24 cellular contexts compared by ENCODE assay signal in genomic region chr15:63996794-63997357, GRCh38. TPM values are rescaled to one million over a fixed set of nuclear protein-coding genes. Genes with fewer than 3 reads are reported as not detected.
DNase-seq lines count a peak whose midpoint lies in the region; ATAC-seq, FAIRE-seq and TF ChIP-seq lines count a peak whose summit lies in the region.
"Had no signal": no experiment of that assay in that cellular context is flagged by ENCODE, and none has a peak within 500 bp of the region (broad histone marks: within the 10 kb centered on the region; RNA-seq: fewer than 3 reads in every experiment).

No MANE protein-coding gene starts in this region.

- H3K4ac ChIP-seq in IMR-90 (ENCODE audit: low read depth, low read length) (no peak overlapping the region), H1 (replicated peaks; ENCODE audit: insufficient read length, low read depth, low read length) (no peak overlapping the region)

- no peak for ATAC-seq in activated CD4-positive, alpha-beta T cell treated with anti-CD3 and anti-CD28 coated beads for 36 hours
- ATAC-seq in IMR-90 (ENCODE audit: low read depth) (no peak), psoas muscle (peak; percentile 67 to 86 (median 78)), left lobe of liver (no peak)
- ATAC-seq: HCT116, K562 had no signal

- dilution Hi-C loops in IMR-90 (cut with HindIII; ENCODE audit: low sequenced_read_pairs, unreplicated experiment): no loop called here

- TF ChIP-seq EP300 in H1 (IDR thresholded peaks at IDR 0.05; ENCODE audit: borderline replicate concordance in 1 of 2, low read depth in 2 of 2, low read length in 2 of 2): no peak

- H3K9ac ChIP-seq in IMR-90 (ENCODE audit: low read depth, low read length) (no peak overlapping the region), H1 (replicated peaks in 1 of 4; ENCODE audit: extremely low read depth in 1 of 4, low read depth in 3 of 4, low read length in 3 of 4) (no peak overlapping the region)
- H3K9ac ChIP-seq: GM23248 had no signal

- no peaks in the 10 kb centered on the region for H3K79me1 ChIP-seq in IMR-90 (ENCODE audit: low read depth in 1 of 2, low read length in 2 of 2)
- no peaks in the 10 kb centered on the region for H3K79me1 ChIP-seq in H1 (ENCODE audit: low read depth, low read length)

- no peak overlapping the region for H3K18ac ChIP-seq in IMR-90 (ENCODE audit: low read depth, low read length)
- H3K18ac ChIP-seq in H1 (ENCODE audit: extremely low read depth, low read length): no peak overlapping the region

- no peaks in the 10 kb centered on the region for H3K36me3 Mint-ChIP-seq in activated CD4-positive, alpha-beta T cell treated with anti-CD3 and anti-CD28 coated beads, Interleukin-2, amount 10 ng/mL, durations not matched to agents 24 days and 14 days (ENCODE audit: low read depth)
- no peaks in the 10 kb centered on the region for H3K36me3 Mint-ChIP-seq in activated CD4-positive, alpha-beta T cell treated with anti-CD3 and anti-CD28 coated beads for 36 hours (ENCODE audit: low read depth)

- TF ChIP-seq CTCF in IMR-90 (conservative IDR thresholded peaks at IDR 0.05; ENCODE audit: low read depth, low read length) (no peak), H1 (IDR thresholded peaks at IDR 0.05; ENCODE audit: control extremely low read depth in 1 of 3, insufficient read depth in 1 of 3, low read depth in 1 of 3, low read length in 3 of 3) (no peak), psoas muscle (IDR thresholded peaks at IDR 0.05) (no peak)

- H3K4me3 Mint-ChIP-seq in activated CD4-positive, alpha-beta T cell treated with anti-CD3 and anti-CD28 coated beads, Interleukin-2, amount 10 ng/mL, durations not matched to agents 24 days and 14 days: no peak overlapping the region
- no peak overlapping the region for H3K4me3 Mint-ChIP-seq in activated CD4-positive, alpha-beta T cell treated with anti-CD3 and anti-CD28 coated beads for 36 hours

- no peak for DNase-seq in activated CD4-positive, alpha-beta T cell treated with anti-CD3 and anti-CD28 coated beads, Interleukin-2, amount 10 ng/mL, durations not matched to agents 24 days and 14 days
- DNase-seq in activated CD4-positive, alpha-beta T cell treated with anti-CD3 and anti-CD28 coated beads for 36 hours: no peak
- DNase-seq in IMR-90: no peak
- DNase-seq in H1 (ENCODE audit: low read depth in 1 of 2, low spot score in 2 of 2): no peak
- no peak for DNase-seq in psoas muscle
- no peak for DNase-seq in activated naive CD4-positive, alpha-beta T cell treated with anti-CD3 and anti-CD28 coated beads, Interleukin-2, amount 50 U/mL, for 16 hours
- DNase-seq in left lobe of liver (ENCODE audit: low spot score): no peak
- DNase-seq in germinal center (ENCODE audit: low spot score): no peak
- DNase-seq: MG63, NCI-H1417 treated with DMSO at 0.1 percent for 48 hours, NCI-H187 treated with DMSO at 0.1 percent for 48 hours, NCI-H226, NCI-H510A treated with DMSO at 0.1 percent for 48 hours, NCI-H774, OCI-M1, SHP77 had no signal

- 83% methylated on average over 3 of the region's 4 CpGs; no CpG with 5 or more reads in 1 of the 2 experiments for WGBS in IMR-90 (ENCODE audit: extremely low coverage in 2 of 2, insufficient read length in 1 of 2), 2 experiments
- WGBS in H1 (ENCODE audit: extremely low coverage in 1 of 2, insufficient coverage in 1 of 2, insufficient read length in 1 of 2, insufficient replicate concordance in 2 of 2, low coverage in 1 of 2, low lambda C conversion rate in 2 of 2, missing lambda C conversion rate in 1 of 2), 2 experiments: 94% methylated on average over 4 of the region's 4 CpGs; no CpG with 5 or more reads in 1 of the 2 experiments
- 61 to 69% (median 67%) methylated on average over 4 of the region's 4 CpGs for WGBS in psoas muscle, 3 donors

- no peak overlapping the region for H2BK20ac ChIP-seq in IMR-90 (ENCODE audit: low read depth, low read length)
- no peak overlapping the region for H2BK20ac ChIP-seq in H1 (ENCODE audit: low read length)

- peaks cover 2% of the 10 kb centered on the region for H3K27me3 Mint-ChIP-seq in activated CD4-positive, alpha-beta T cell treated with anti-CD3 and anti-CD28 coated beads, Interleukin-2, amount 10 ng/mL, durations not matched to agents 24 days and 14 days
- peaks cover 5% of the 10 kb centered on the region for H3K27me3 Mint-ChIP-seq in activated CD4-positive, alpha-beta T cell treated with anti-CD3 and anti-CD28 coated beads for 36 hours

- H3K4me1 Mint-ChIP-seq in activated CD4-positive, alpha-beta T cell treated with anti-CD3 and anti-CD28 coated beads, Interleukin-2, amount 10 ng/mL, durations not matched to agents 24 days and 14 days: peaks cover 49% of the 10 kb centered on the region
- peaks cover 23% of the 10 kb centered on the region for H3K4me1 Mint-ChIP-seq in activated CD4-positive, alpha-beta T cell treated with anti-CD3 and anti-CD28 coated beads for 36 hours

- H2BK120ac ChIP-seq in IMR-90 (ENCODE audit: low read depth, low read length) (no peak overlapping the region), H1 (replicated peaks; ENCODE audit: low read depth, low read length) (no peak overlapping the region)

- intact Hi-C loops in activated CD4-positive, alpha-beta T cell treated with anti-CD3 and anti-CD28 coated beads, Interleukin-2, amount 10 ng/mL, durations not matched to agents 24 days and 14 days (cut with micrococcal nuclease): no loop called here
- intact Hi-C loops in activated CD4-positive, alpha-beta T cell treated with anti-CD3 and anti-CD28 coated beads for 36 hours (cut with DNase I, micrococcal nuclease): no loop called here
- intact Hi-C loops in IMR-90 (cut with micrococcal nuclease) (no loop called here), psoas muscle (cut with DNase I) (no loop called here)

- TF ChIP-seq RAD21 in IMR-90 (IDR thresholded peaks at IDR 0.05; ENCODE audit: low read length) (no peak), H1 (IDR thresholded peaks at IDR 0.05 in 1 of 2, conservative IDR thresholded peaks at IDR 0.05 in 1 of 2; ENCODE audit: low read depth in 2 of 2, low read length in 2 of 2) (no peak)

- no peak for FAIRE-seq in H1 (lab: Jason Lieb, UNC)
- FAIRE-seq: A204.1, G401.6, GM12892, K562, RCC 7860 had no signal

- peaks cover 3% of the 10 kb centered on the region; the same call in 1 of the 2 replicates for H4K20me1 ChIP-seq in IMR-90 (ENCODE audit: insufficient read depth, low read length)
- no peaks in the 10 kb centered on the region for H4K20me1 ChIP-seq in H1 (replicated peaks in 1 of 2; ENCODE audit: control insufficient read depth in 1 of 2, insufficient read depth in 2 of 2, low read length in 2 of 2)

- TF ChIP-seq POLR2A in IMR-90 (IDR thresholded peaks at IDR 0.05; ENCODE audit: low read depth, low read length) (no peak), H1 (IDR thresholded peaks at IDR 0.05; ENCODE audit: control extremely low read depth in 1 of 2, low read depth in 2 of 2, low read length in 2 of 2) (no peak)

- peak overlapping the region; percentile 54 for H3K27ac Mint-ChIP-seq in activated CD4-positive, alpha-beta T cell treated with anti-CD3 and anti-CD28 coated beads, Interleukin-2, amount 10 ng/mL, durations not matched to agents 24 days and 14 days
- no peak overlapping the region for H3K27ac Mint-ChIP-seq in activated CD4-positive, alpha-beta T cell treated with anti-CD3 and anti-CD28 coated beads for 36 hours

- no peak overlapping the region for H2AK9ac ChIP-seq in IMR-90 (replicated peaks; ENCODE audit: low read depth, low read length, poor library complexity)

- no peaks in the 10 kb centered on the region for H3K9me3 Mint-ChIP-seq in activated CD4-positive, alpha-beta T cell treated with anti-CD3 and anti-CD28 coated beads, Interleukin-2, amount 10 ng/mL, durations not matched to agents 24 days and 14 days
- H3K9me3 Mint-ChIP-seq in activated CD4-positive, alpha-beta T cell treated with anti-CD3 and anti-CD28 coated beads for 36 hours (ENCODE audit: low read depth): no peaks in the 10 kb centered on the region

- no peaks in the 10 kb centered on the region for H3K9me1 ChIP-seq in IMR-90 (ENCODE audit: insufficient read depth, low read length)

- no peak overlapping the region for H2BK15ac ChIP-seq in IMR-90 (ENCODE audit: low read depth, low read length)
- peak overlapping the region; percentile 53; the same call in 1 of the 2 replicates for H2BK15ac ChIP-seq in H1 (ENCODE audit: low read length)

- H4K91ac ChIP-seq in IMR-90 (ENCODE audit: insufficient read depth, low read depth, low read length) (no peak overlapping the region), H1 (replicated peaks; ENCODE audit: insufficient read length, low read length) (no peak overlapping the region)

- H4K5ac ChIP-seq in IMR-90 (ENCODE audit: low read depth, low read length): no peak overlapping the region
- no peak overlapping the region for H4K5ac ChIP-seq in H1 (ENCODE audit: insufficient read length, low read depth, low read length)

- CTCF ChIA-PET in activated CD4-positive, alpha-beta T cell treated with anti-CD3 and anti-CD28 coated beads for 36 hours (lab: Charles Lee): interaction anchor here (0.7 kb wide), 1 partner anchor 74 kb away, joined by 3 read pairs; no protein-coding TSS in a partner anchor
- CTCF ChIA-PET in IMR-90 (lab: Yijun Ruan, JAX) (no interaction called here), H1 (lab: Charles Lee; ENCODE audit: partially characterized antibody) (interaction anchor here (2.7 to 5.5 kb wide), 2 partner anchors 13 to 51 kb away, joined by 14 to 30 read pairs; no protein-coding TSS in a partner anchor)

- no TSS peak for BruUV-seq in IMR-90 (replicated peaks; lab: Mats Ljungman, UMichigan)

- H3K27me3 ChIP-seq in IMR-90 (ENCODE audit: control insufficient read depth, insufficient read depth, low read length) (peaks cover 25% of the 10 kb centered on the region), H1 (replicated peaks in 1 of 4; ENCODE audit: control insufficient read depth in 3 of 4, extremely low read depth in 1 of 4, insufficient read depth in 3 of 4, low read length in 3 of 4) (no peaks in the 10 kb centered on the region), psoas muscle (ENCODE audit: insufficient read depth in 3 of 3, low read length in 2 of 3) (no peaks in the 10 kb centered on the region)
- H3K27me3 ChIP-seq: MG63 had no signal

- H3K23me2 ChIP-seq in H1 (ENCODE audit: low read depth, low read length): no peaks in the 10 kb centered on the region; the same call in 1 of the 2 replicates

- H3K23ac ChIP-seq in IMR-90 (ENCODE audit: low read depth, low read length) (no peak overlapping the region), H1 (ENCODE audit: insufficient read length) (no peak overlapping the region)

- peaks cover 7% of the 10 kb centered on the region; the same call in 1 of the 2 replicates for H3K4me1 ChIP-seq in IMR-90 (ENCODE audit: control insufficient read depth, insufficient read depth, low read length)
- H3K4me1 ChIP-seq in H1 (replicated peaks in 1 of 4; ENCODE audit: control insufficient read depth in 3 of 4, insufficient read depth in 4 of 4, low read length in 3 of 4): no peaks in the 10 kb centered on the region
- peaks cover 63% of the 10 kb centered on the region for H3K4me1 ChIP-seq in psoas muscle

- H3K56ac ChIP-seq in IMR-90 (ENCODE audit: extremely low read depth, insufficient read depth, low read length) (no peak overlapping the region), H1 (replicated peaks; ENCODE audit: insufficient read length, low read depth, low read length) (no peak overlapping the region)

- H2BK12ac ChIP-seq in H1 (ENCODE audit: low read depth, low read length): no peak overlapping the region

- no peak overlapping the region for H3K4me2 ChIP-seq in IMR-90 (ENCODE audit: low read depth, low read length)
- no peak overlapping the region for H3K4me2 ChIP-seq in H1 (ENCODE audit: insufficient read depth in 1 of 2, low read depth in 2 of 2, low read length in 2 of 2)

- H3K36me3 ChIP-seq in IMR-90 (ENCODE audit: control insufficient read depth, insufficient read depth, low read length) (no peaks in the 10 kb centered on the region), H1 (ENCODE audit: control insufficient read depth in 2 of 4, insufficient read depth in 4 of 4, low read length in 3 of 4) (no peaks in the 10 kb centered on the region), psoas muscle (ENCODE audit: insufficient read depth in 1 of 2, low read depth in 1 of 2) (no peaks in the 10 kb centered on the region)
- H3K36me3 ChIP-seq: MG63 had no signal

- in situ Hi-C loops in IMR-90 (cut with MboI; ENCODE audit: low sequenced_read_pairs): no loop called here

- H2AFZ ChIP-seq in IMR-90 (replicated peaks; ENCODE audit: low read length, poor library complexity) (no peak overlapping the region), H1 (ENCODE audit: low read length) (no peak overlapping the region)
- H2AFZ ChIP-seq: GM23248 had no signal

- H3K79me2 ChIP-seq in H1 (ENCODE audit: control insufficient read depth in 1 of 2, insufficient read depth in 2 of 2, low read length in 2 of 2): no peaks in the 10 kb centered on the region

- H3K14ac ChIP-seq in IMR-90 (replicated peaks; ENCODE audit: low read depth, low read length): no peak overlapping the region
- no peak overlapping the region for H3K14ac ChIP-seq in H1 (ENCODE audit: insufficient read length)

- H3K9me3 ChIP-seq in IMR-90 (ENCODE audit: control insufficient read depth, insufficient read depth, low read length): no peaks in the 10 kb centered on the region
- no peaks in the 10 kb centered on the region for H3K9me3 ChIP-seq in H1 (ENCODE audit: insufficient read depth in 2 of 2, low read depth in 1 of 2, low read length in 1 of 2)
- H3K9me3 ChIP-seq in psoas muscle: no peaks in the 10 kb centered on the region
- H3K9me3 ChIP-seq: MG63 had no signal

- POLR2A ChIA-PET in activated CD4-positive, alpha-beta T cell treated with anti-CD3 and anti-CD28 coated beads for 36 hours (lab: Charles Lee): no interaction called here
- POLR2A ChIA-PET in IMR-90 (lab: Charles Lee; ENCODE audit: unreplicated experiment): no interaction called here
- POLR2A ChIA-PET in H1 (lab: Charles Lee; ENCODE audit: partially characterized antibody): interaction anchor here (0.8 kb wide), 1 partner anchor 84 kb away, joined by 3 read pairs; no protein-coding TSS in a partner anchor

- H2AK5ac ChIP-seq in IMR-90 (ENCODE audit: low read depth, low read length): 0 out of 2 replicates have a peak overlapping the region, but pooled peaks have one; percentile 9
- no peak overlapping the region for H2AK5ac ChIP-seq in H1 (ENCODE audit: low read depth, low read length)

- H2BK5ac ChIP-seq in IMR-90 (ENCODE audit: low read depth, low read length, poor library complexity, severe bottlenecking): no peak overlapping the region
- no peak overlapping the region for H2BK5ac ChIP-seq in H1 (ENCODE audit: low read depth, low read length)

- H3K27ac ChIP-seq in IMR-90 (ENCODE audit: insufficient read depth, low read length) (no peak overlapping the region), H1 (ENCODE audit: low read depth, low read length) (no peak overlapping the region), psoas muscle (peak overlapping the region; percentile 5)
- H3K27ac ChIP-seq: C4-2B, GM23248 had no signal

- no peak overlapping the region for H3K4me3 ChIP-seq in IMR-90 (ENCODE audit: insufficient read depth, low read depth, low read length)
- no peak overlapping the region for H3K4me3 ChIP-seq in H1 (ENCODE audit: extremely low read depth in 1 of 4, insufficient read depth in 2 of 4, low read depth in 3 of 4, low read length in 4 of 4)
- no peak overlapping the region for H3K4me3 ChIP-seq in psoas muscle
- H3K4me3 ChIP-seq: GM23248, K562, MG63 had no signal

- H4K8ac ChIP-seq in IMR-90 (ENCODE audit: low read depth in 2 of 2, low read length in 2 of 2): no peak overlapping the region
- H4K8ac ChIP-seq in H1 (ENCODE audit: extremely low read depth, insufficient read depth, low read length): no peak overlapping the region

RNA-seq across cellular contexts. Expression of gene DAPK2, which starts 49.4 kb away (rescaled TPM):
- 3.7 and 4.3 TPM in 2 replicates for total RNA-seq in activated CD4-positive, alpha-beta T cell treated with anti-CD3 and anti-CD28 coated beads, Interleukin-2, amount 10 ng/mL, durations not matched to agents 24 days and 14 days
- 1 to 10 TPM; 1.0 to 1.3 TPM for total RNA-seq in activated CD4-positive, alpha-beta T cell treated with anti-CD3 and anti-CD28 coated beads for 36 hours
- total RNA-seq in IMR-90 (2012; rRNA removed): 0.28 and 0.36 TPM in 2 replicates
- 0.34 and 0.96 TPM in 2 replicates for polyA plus RNA-seq in IMR-90 (2012; rRNA removed)
- polyA plus RNA-seq in IMR-90 (2012; cell fraction: cytosol; rRNA removed): 0.24 and 0.32 TPM in 2 replicates
- 2.4 and 2.6 TPM in 2 replicates for polyA plus RNA-seq in IMR-90 (2012; cell fraction: nucleus; rRNA removed; ENCODE audit: low replicate concordance)
- total RNA-seq in H1 (2021; fragmentation: NEBNext Ultra II Directional; extraction: Animal tissue kit (Norgen Biotek cat#: 25700)): 2.2 and 2.9 TPM in 2 replicates
- 1.8 and 2.4 TPM in 2 replicates for polyA plus RNA-seq in H1 (2011; rRNA removed)
- polyA plus RNA-seq in H1 (2011; cell fraction: cytosol; rRNA removed): 1.8 TPM
- 3.4 TPM for polyA plus RNA-seq in H1 (2011; cell fraction: nucleus; rRNA removed)
- 1.2 to 2.1 TPM (median 1.8 TPM) in 4 replicates for polyA plus RNA-seq in H1 (2012, experiment 1 of 2)
- 0.75 TPM for polyA plus RNA-seq in H1 (2012, experiment 2 of 2)
- polyA plus RNA-seq in H1 (2013, experiment 1 of 2): 0.69 TPM
- polyA plus RNA-seq in H1 (2013, experiment 2 of 2): 0.87 TPM
- polyA minus RNA-seq in H1 (2011; rRNA and poly(A)+ RNA removed): 0.91 and 1.7 TPM in 2 replicates
- polyA minus RNA-seq in H1 (2011; cell fraction: cytosol; rRNA and poly(A)+ RNA removed): 2.6 TPM
- 3.2 TPM for polyA minus RNA-seq in H1 (2011; cell fraction: nucleus; rRNA and poly(A)+ RNA removed)
- 10 to 100 TPM; 44.3 to 65.6 (median 54.6) TPM for total RNA-seq in psoas muscle
- 10 to 100 TPM in 2 of 3 donors, 1 to 10 TPM in 1; 3.7 to 41.1 (median 13.4) TPM for polyA plus RNA-seq in psoas muscle
- 0.88 TPM for total RNA-seq in left lobe of liver

Comparison
In these comparisons a context has a peak if more than half of its experiments do, and no peak if none do; other contexts are left out.
1. ATAC-seq: peak in psoas muscle (4 of 4); none in activated CD4-positive, alpha-beta T cell treated with anti-CD3 and anti-CD28 coated beads for 36 hours (single experiment), IMR-90 (single experiment) and left lobe of liver (single experiment).